21 cellular contexts compared by ENCODE assay signal in genomic region chr18:62239475-62239874, GRCh38. TPM values are rescaled to one million over a fixed set of nuclear protein-coding genes. Genes with fewer than 3 reads are reported as not detected.
DNase-seq lines count a peak whose midpoint lies in the region; ATAC-seq, FAIRE-seq and TF ChIP-seq lines count a peak whose summit lies in the region.
"Had no signal": no experiment of that assay in that cellular context is flagged by ENCODE, and none has a peak within 500 bp of the region (broad histone marks: within the 10 kb centered on the region; RNA-seq: fewer than 3 reads in every experiment).

No MANE protein-coding gene starts in this region.

- H3K18ac ChIP-seq in mesendoderm (ENCODE audit: low read length): no peak overlapping the region

- no peak for ATAC-seq in GM19463 (IDR thresholded peaks at IDR 0.05; ENCODE audit: unreplicated experiment)

- TF ChIP-seq CTCF in epithelial cell of proximal tubule (conservative IDR thresholded peaks at IDR 0.05; ENCODE audit: low read depth, low read length): peak; percentile 9

- no peaks in the 10 kb centered on the region for H3K9me3 Mint-ChIP-seq in activated CD4-positive, alpha-beta memory T cell treated with anti-CD3 and anti-CD28 coated beads for 36 hours
- H3K9me3 Mint-ChIP-seq: CD8-positive, alpha-beta memory T cell; IgD-negative memory B cell had no signal

- no peak overlapping the region for H3K27ac Mint-ChIP-seq in activated CD4-positive, alpha-beta memory T cell treated with anti-CD3 and anti-CD28 coated beads for 36 hours
- H3K27ac Mint-ChIP-seq: IgD-negative memory B cell had no signal

- POLR2A ChIA-PET in activated CD4-positive, alpha-beta memory T cell treated with anti-CD3 and anti-CD28 coated beads for 36 hours (lab: Charles Lee): no interaction called here

- no peak overlapping the region for H2AK5ac ChIP-seq in mesendoderm (ENCODE audit: low read length)

- no peaks in the 10 kb centered on the region for H3K79me1 ChIP-seq in mesendoderm (ENCODE audit: low read length)

- no peak overlapping the region for H4K5ac ChIP-seq in mesendoderm (ENCODE audit: low read length)

- H2BK15ac ChIP-seq in mesendoderm (replicated peaks; ENCODE audit: low read depth): no peak overlapping the region

- H3K4me1 ChIP-seq in mesendoderm (ENCODE audit: control insufficient read depth, low read depth, low read length): no peaks in the 10 kb centered on the region

- H3K23ac ChIP-seq in mesendoderm (ENCODE audit: low read length): no peak overlapping the region

- peak; percentile 23 for FAIRE-seq in GM19239 (lab: Jason Lieb, UNC)
- FAIRE-seq: GM12892 had no signal

- H3K4me3 ChIP-seq in epithelial cell of proximal tubule (ENCODE audit: low read depth, low read length): no peak overlapping the region
- no peak overlapping the region for H3K4me3 ChIP-seq in mesendoderm (ENCODE audit: low read length)
- H3K4me3 ChIP-seq in H7 (ENCODE audit: insufficient read depth, low read depth, low read length): no peak overlapping the region

- H3K27me3 ChIP-seq in mesendoderm (ENCODE audit: insufficient read depth, low read length, poor library complexity) (no peaks in the 10 kb centered on the region), H7 (ENCODE audit: control insufficient read depth, insufficient read depth, low read length) (no peaks in the 10 kb centered on the region)

- H4K8ac ChIP-seq in mesendoderm (ENCODE audit: low read depth, low read length): no peak overlapping the region

- H3K79me2 ChIP-seq in mesendoderm (ENCODE audit: control insufficient read depth, insufficient read depth, low read length): no peaks in the 10 kb centered on the region

- H2BK5ac ChIP-seq in mesendoderm (ENCODE audit: low read length): no peak overlapping the region

- CTCF ChIA-PET in activated CD4-positive, alpha-beta memory T cell treated with anti-CD3 and anti-CD28 coated beads for 36 hours (lab: Charles Lee): interaction anchor here (1.0 to 2.4 kb wide), 2 partner anchors 10 to 54 kb away, joined by 3 to 17 read pairs; no protein-coding TSS in a partner anchor

- H3K27ac ChIP-seq in mesendoderm (ENCODE audit: low read depth, low read length): no peak overlapping the region
- H3K27ac ChIP-seq: C4-2B had no signal

- no peak overlapping the region for H3K4ac ChIP-seq in mesendoderm (ENCODE audit: low read depth, low read length)

- peaks cover 6% of the 10 kb centered on the region for H3K4me1 Mint-ChIP-seq in activated CD4-positive, alpha-beta memory T cell treated with anti-CD3 and anti-CD28 coated beads for 36 hours (ENCODE audit: low read depth)

- DNase-seq in GM19239 (ENCODE audit: insufficient read length, low spot score) (no peak), OCI-M1 (lab: John Stamatoyannopoulos, UW) (peak; percentile 1), epithelial cell of proximal tubule (ENCODE audit: low read depth) (no peak), mesendoderm (peak; percentile 10), Kasumi-1 (lab: John Stamatoyannopoulos, UW) (no peak), H7 (no peak)
- DNase-seq in activated CD4-positive, alpha-beta memory T cell treated with anti-CD3 and anti-CD28 coated beads for 36 hours: no peak
- DNase-seq: Calu3; CD8-positive, alpha-beta memory T cell; DMS153; HCEC 1CT; NCI-H1417; NCI-H1694 treated with DMSO at 0.1 percent for 48 hours; NCI-H2081 treated with DMSO at 0.1 percent for 48 hours; NCI-H2171 treated with DMSO at 0.1 percent for 48 hours; NCI-H526; Right ventricle myocardium superior had no signal

- H3K56ac ChIP-seq in mesendoderm (ENCODE audit: low read length): no peak overlapping the region

- H3K9ac ChIP-seq in mesendoderm (ENCODE audit: low read length): no peak overlapping the region

- peaks cover 5% of the 10 kb centered on the region for H3K36me3 Mint-ChIP-seq in activated CD4-positive, alpha-beta memory T cell treated with anti-CD3 and anti-CD28 coated beads for 36 hours

- intact Hi-C loops in activated CD4-positive, alpha-beta memory T cell treated with anti-CD3 and anti-CD28 coated beads for 36 hours (cut with micrococcal nuclease): no loop called here

- no peak overlapping the region for H3K4me3 Mint-ChIP-seq in activated CD4-positive, alpha-beta memory T cell treated with anti-CD3 and anti-CD28 coated beads for 36 hours
- H3K4me3 Mint-ChIP-seq: CD8-positive, alpha-beta memory T cell; IgD-negative memory B cell had no signal

- H3K36me3 ChIP-seq in mesendoderm (ENCODE audit: control insufficient read depth, insufficient read depth, low read length) (no peaks in the 10 kb centered on the region), H7 (replicated peaks; ENCODE audit: control insufficient read depth, insufficient read depth, low read length) (peaks cover 2% of the 10 kb centered on the region)

- no peaks in the 10 kb centered on the region for H3K27me3 Mint-ChIP-seq in activated CD4-positive, alpha-beta memory T cell treated with anti-CD3 and anti-CD28 coated beads for 36 hours
- H3K27me3 Mint-ChIP-seq: IgD-negative memory B cell had no signal

- WGBS in mesendoderm (ENCODE audit: extremely low coverage, insufficient coverage, low lambda C conversion rate): no CpG with 5 or more reads among the region's 3 CpGs

- H2BK120ac ChIP-seq in mesendoderm (ENCODE audit: low read depth, low read length): no peak overlapping the region

- no peak overlapping the region for H3K4me2 ChIP-seq in mesendoderm (ENCODE audit: low read length)

RNA-seq across cellular contexts. Expression of gene RELCH, which starts 52.4 kb away (rescaled TPM):
- total RNA-seq in epithelial cell of proximal tubule: 16.7 and 23.7 TPM in 2 replicates
- 15.0 TPM for polyA plus RNA-seq in mesendoderm (2013, experiment 1 of 2)
- polyA plus RNA-seq in mesendoderm (2013, experiment 2 of 2): 11.9 TPM
- total RNA-seq in activated CD4-positive, alpha-beta memory T cell treated with anti-CD3 and anti-CD28 coated beads for 36 hours: 10 to 100 TPM; 16.1 to 17.7 TPM
- total RNA-seq in H7 (2014; rRNA removed; shearing (Covaris generic)): 16.2 and 18.0 TPM in 2 replicates

RNA-seq across cellular contexts. Expression of gene PIGN, which starts 52.6 kb away (rescaled TPM):
- 14.3 and 21.4 TPM in 2 replicates for total RNA-seq in epithelial cell of proximal tubule
- polyA plus RNA-seq in mesendoderm (2013, experiment 1 of 2): 11.9 TPM
- 11.9 TPM for polyA plus RNA-seq in mesendoderm (2013, experiment 2 of 2)
- 10 to 100 TPM; 26.2 to 27.8 TPM for total RNA-seq in activated CD4-positive, alpha-beta memory T cell treated with anti-CD3 and anti-CD28 coated beads for 36 hours
- 16.2 and 16.4 TPM in 2 replicates for total RNA-seq in H7 (2014; rRNA removed; shearing (Covaris generic))

Comparison
In these comparisons a context has a peak if more than half of its experiments do, and no peak if none do; other contexts are left out.
1. DNase-seq: peak in OCI-M1 (single experiment) and mesendoderm (single experiment); none in GM19239 (single experiment), epithelial cell of proximal tubule (single experiment), Kasumi-1 (0 of 2), activated CD4-positive, alpha-beta memory T cell treated with anti-CD3 and anti-CD28 coated beads for 36 hours (single experiment) and H7 (single experiment).